In genomic region chr2:28980368-28981015, GRCh38 we compare ENCODE assay signal across 16 cellular contexts. TPM values are rescaled to one million over a fixed set of nuclear protein-coding genes. Genes with fewer than 3 reads are reported as not detected.
DNase-seq lines count a peak whose midpoint lies in the region; ATAC-seq, FAIRE-seq and TF ChIP-seq lines count a peak whose summit lies in the region.
"Had no signal": no experiment of that assay in that cellular context is flagged by ENCODE, and none has a peak within 500 bp of the region (broad histone marks: within the 10 kb centered on the region; RNA-seq: fewer than 3 reads in every experiment).

No MANE protein-coding gene starts in this region.

- no peak overlapping the region for H4K91ac ChIP-seq in H1 (replicated peaks; ENCODE audit: insufficient read length, low read length)

- H2BK5ac ChIP-seq in H1 (ENCODE audit: low read depth, low read length) = no peak overlapping the region

- no peaks in the 10 kb centered on the region for H3K27me3 Mint-ChIP-seq in MCF 10A (ENCODE audit: insufficient read depth, unreplicated experiment)
- H3K27me3 Mint-ChIP-seq: activated CD4-positive, alpha-beta memory T cell treated with anti-CD3 and anti-CD28 coated beads for 36 hours had no signal

- no peak overlapping the region for H3K56ac ChIP-seq in H1 (replicated peaks; ENCODE audit: insufficient read length, low read depth, low read length)

- H2BK15ac ChIP-seq in H1 (ENCODE audit: low read length) = no peak overlapping the region

- H3K18ac ChIP-seq in H1 (ENCODE audit: extremely low read depth, low read length) = no peak overlapping the region

- no peak overlapping the region for H3K4ac ChIP-seq in H1 (replicated peaks; ENCODE audit: insufficient read length, low read depth, low read length)

- no TSS peak for BruUV-seq in MCF 10A (replicated peaks; lab: Mats Ljungman, UMichigan)

- H2AFZ ChIP-seq in H1 (ENCODE audit: low read length) = no peak overlapping the region

- H3K4me2 ChIP-seq in H1 (ENCODE audit: insufficient read depth in 1 of 2, low read depth in 2 of 2, low read length in 2 of 2) = no peak overlapping the region
- H3K4me2 ChIP-seq: KMS-11 had no signal

- H3K9me3 ChIP-seq in breast epithelium (no peaks in the 10 kb centered on the region), H1 (ENCODE audit: insufficient read depth in 2 of 2, low read depth in 1 of 2, low read length in 1 of 2) (no peaks in the 10 kb centered on the region), lower lobe of right lung (no peaks in the 10 kb centered on the region), stomach (no peaks in the 10 kb centered on the region)

- peak overlapping the region; percentile 23 to 26 for H3K27ac ChIP-seq in breast epithelium
- no peak overlapping the region for H3K27ac ChIP-seq in H1 (ENCODE audit: low read depth, low read length)
- H3K27ac ChIP-seq in lower lobe of right lung = peak overlapping the region; percentile 77
- H3K27ac ChIP-seq in stomach = peak overlapping the region; percentile 16 to 71 (median 67)
- H3K27ac ChIP-seq: KMS-11 had no signal

- no peaks in the 10 kb centered on the region for H3K27me3 ChIP-seq in breast epithelium
- no peaks in the 10 kb centered on the region for H3K27me3 ChIP-seq in H1 (replicated peaks in 1 of 4; ENCODE audit: control insufficient read depth in 3 of 4, extremely low read depth in 1 of 4, insufficient read depth in 3 of 4, low read length in 3 of 4)
- no peaks in the 10 kb centered on the region for H3K27me3 ChIP-seq in lower lobe of right lung (ENCODE audit: low read depth)
- H3K27me3 ChIP-seq in stomach = no peaks in the 10 kb centered on the region

- no peak overlapping the region for H2BK20ac ChIP-seq in H1 (ENCODE audit: low read length)

- TF ChIP-seq EP300 in H1 (IDR thresholded peaks at IDR 0.05; ENCODE audit: borderline replicate concordance in 1 of 2, low read depth in 2 of 2, low read length in 2 of 2) (no peak), stomach (IDR thresholded peaks at IDR 0.05) (no peak)

- H3K4me3 ChIP-seq in breast epithelium (no peak overlapping the region), H1 (ENCODE audit: extremely low read depth in 1 of 4, insufficient read depth in 2 of 4, low read depth in 3 of 4, low read length in 4 of 4) (no peak overlapping the region), lower lobe of right lung (no peak overlapping the region), stomach (no peak overlapping the region)

- no peaks in the 10 kb centered on the region for H3K79me1 ChIP-seq in H1 (ENCODE audit: low read depth, low read length)

- no peak for DNase-seq in breast epithelium (ENCODE audit: low spot score in 2 of 2)
- DNase-seq in MCF 10A (ENCODE audit: unreplicated experiment) = no peak
- no peak for DNase-seq in H1 (ENCODE audit: low read depth in 1 of 2, low spot score in 2 of 2)
- no peak for DNase-seq in lower lobe of right lung
- DNase-seq in stomach = no peak
- no peak for DNase-seq in sciatic nerve (ENCODE audit: low spot score)
- DNase-seq in activated naive CD4-positive, alpha-beta T cell (lab: John Stamatoyannopoulos, UW) = no peak
- no peak for DNase-seq in HPDE6-E6E7 (ENCODE audit: extremely low spot score)
- DNase-seq: activated B cell treated with CpG ODN at 0.5 μM for 24 hours; activated CD4-positive, alpha-beta memory T cell treated with anti-CD3 and anti-CD28 coated beads for 36 hours; HCEC 1CT; NCI-H187; NCI-H748 treated with DMSO at 0.1 percent for 48 hours; stimulated activated CD4-positive, alpha-beta T cell treated with anti-CD3 and anti-CD28 coated beads, Interleukin-15, amount 100 ng/mL, for 24 hours had no signal

- FAIRE-seq in H1 (lab: Jason Lieb, UNC) = no peak
- FAIRE-seq: bronchial epithelial cell had no signal

- no peak overlapping the region for H2BK120ac ChIP-seq in H1 (replicated peaks; ENCODE audit: low read depth, low read length)

- intact Hi-C loops in breast epithelium (cut with DNase I; ENCODE audit: low total_unique reads) (no loop called here), MCF 10A (cut with micrococcal nuclease) (no loop called here), lower lobe of right lung (cut with DNase I) (no loop called here), stomach (cut with DNase I; ENCODE audit: low total_unique reads) (no loop called here), sciatic nerve (cut with DNase I) (no loop called here)

- no peaks in the 10 kb centered on the region for H4K20me1 ChIP-seq in H1 (replicated peaks in 1 of 2; ENCODE audit: control insufficient read depth in 1 of 2, insufficient read depth in 2 of 2, low read length in 2 of 2)

- POLR2A ChIA-PET in MCF 10A (lab: Yijun Ruan, JAX) (interaction anchor here (1.6 kb wide), 1 partner anchor 11 kb away, joined by 4 read pairs; no protein-coding TSS in a partner anchor), H1 (lab: Charles Lee; ENCODE audit: partially characterized antibody) (interaction anchor here (1.3 kb wide), 1 partner anchor 35 kb away, joined by 3 read pairs; no protein-coding TSS in a partner anchor)

- H3K36me3 Mint-ChIP-seq in MCF 10A (ENCODE audit: insufficient read depth, unreplicated experiment) = peaks cover 6% of the 10 kb centered on the region
- H3K36me3 Mint-ChIP-seq: activated CD4-positive, alpha-beta memory T cell treated with anti-CD3 and anti-CD28 coated beads for 36 hours had no signal

- H3K23me2 ChIP-seq in H1 (ENCODE audit: low read depth, low read length) = no peaks in the 10 kb centered on the region

- H2AK5ac ChIP-seq in H1 (ENCODE audit: low read depth, low read length) = no peak overlapping the region

- H3K4me1 ChIP-seq in breast epithelium (peaks cover 0 to 9% of the 10 kb centered on the region in 2 donors), H1 (replicated peaks in 1 of 4; ENCODE audit: control insufficient read depth in 3 of 4, insufficient read depth in 4 of 4, low read length in 3 of 4) (peaks cover 0 to 2% (median 0%) of the 10 kb centered on the region in 4 experiments; a peak in 2 of 7 replicates), lower lobe of right lung (peaks cover 16% of the 10 kb centered on the region), stomach (peaks cover 15 to 36% (median 18%) of the 10 kb centered on the region in 4 donors)

- H3K9me3 Mint-ChIP-seq in MCF 10A (ENCODE audit: unreplicated experiment) = no peaks in the 10 kb centered on the region
- H3K9me3 Mint-ChIP-seq: activated B cell treated with CpG ODN at 0.5 μM for 24 hours; activated CD4-positive, alpha-beta memory T cell treated with anti-CD3 and anti-CD28 coated beads for 36 hours had no signal

- H3K14ac ChIP-seq in H1 (ENCODE audit: insufficient read length) = no peak overlapping the region

- 88% methylated on average over 3 of the region's 3 CpGs; no CpG with 5 or more reads in 1 of the 2 experiments for WGBS in H1 (ENCODE audit: extremely low coverage in 1 of 2, insufficient coverage in 1 of 2, insufficient read length in 1 of 2, insufficient replicate concordance in 2 of 2, low coverage in 1 of 2, low lambda C conversion rate in 2 of 2, missing lambda C conversion rate in 1 of 2), 2 experiments
- 31 to 88% (median 86%) methylated on average over 3 of the region's 3 CpGs for WGBS in stomach, 5 donors

- no peak overlapping the region for H3K9ac ChIP-seq in H1 (replicated peaks in 1 of 4; ENCODE audit: extremely low read depth in 1 of 4, low read depth in 3 of 4, low read length in 3 of 4)
- H3K9ac ChIP-seq: KMS-11 had no signal

- CTCF ChIA-PET in MCF 10A (lab: Yijun Ruan, JAX) = no interaction called here
- CTCF ChIA-PET in H1 (lab: Charles Lee; ENCODE audit: partially characterized antibody) = interaction anchor here (0.6 to 2.0 kb wide), 4 partner anchors 8 to 221 kb away, joined by 3 to 7 read pairs (median 4); no protein-coding TSS in a partner anchor

- ATAC-seq in lower lobe of right lung (no peak), sciatic nerve (no peak)

- no peak overlapping the region for H4K5ac ChIP-seq in H1 (ENCODE audit: insufficient read length, low read depth, low read length)

- peaks cover 7% of the 10 kb centered on the region for H3K4me1 Mint-ChIP-seq in MCF 10A (ENCODE audit: insufficient read depth, unreplicated experiment)
- H3K4me1 Mint-ChIP-seq: activated B cell treated with CpG ODN at 0.5 μM for 24 hours had no signal

- peak overlapping the region; percentile 75 for H4K8ac ChIP-seq in H1 (ENCODE audit: extremely low read depth, insufficient read depth, low read length)

- TF ChIP-seq CTCF in breast epithelium (IDR thresholded peaks at IDR 0.05) (no peak), MCF 10A (IDR thresholded peaks at IDR 0.05; ENCODE audit: unreplicated experiment) (no peak), H1 (IDR thresholded peaks at IDR 0.05; ENCODE audit: control extremely low read depth in 1 of 3, insufficient read depth in 1 of 3, low read depth in 1 of 3, low read length in 3 of 3) (no peak), lower lobe of right lung (IDR thresholded peaks at IDR 0.05) (no peak), stomach (IDR thresholded peaks at IDR 0.05) (no peak)

- no peak for TF ChIP-seq RAD21 in H1 (IDR thresholded peaks at IDR 0.05 in 1 of 2, conservative IDR thresholded peaks at IDR 0.05 in 1 of 2; ENCODE audit: low read depth in 2 of 2, low read length in 2 of 2)

- H3K27ac Mint-ChIP-seq in MCF 10A (ENCODE audit: low read depth, unreplicated experiment) = no peak overlapping the region
- H3K27ac Mint-ChIP-seq: activated B cell treated with CpG ODN at 0.5 μM for 24 hours; activated CD4-positive, alpha-beta memory T cell treated with anti-CD3 and anti-CD28 coated beads for 36 hours had no signal

- H3K4me3 Mint-ChIP-seq in MCF 10A (ENCODE audit: unreplicated experiment) = no peak overlapping the region
- H3K4me3 Mint-ChIP-seq: activated B cell treated with CpG ODN at 0.5 μM for 24 hours; activated CD4-positive, alpha-beta memory T cell treated with anti-CD3 and anti-CD28 coated beads for 36 hours had no signal

- no peak overlapping the region for H2BK12ac ChIP-seq in H1 (ENCODE audit: low read depth, low read length)

- no peak overlapping the region for H3K23ac ChIP-seq in H1 (ENCODE audit: insufficient read length)

- no peaks in the 10 kb centered on the region for H3K79me2 ChIP-seq in H1 (ENCODE audit: control insufficient read depth in 1 of 2, insufficient read depth in 2 of 2, low read length in 2 of 2)

- TF ChIP-seq POLR2A in breast epithelium (IDR thresholded peaks at IDR 0.05) (no peak), H1 (IDR thresholded peaks at IDR 0.05; ENCODE audit: control extremely low read depth in 1 of 2, low read depth in 2 of 2, low read length in 2 of 2) (no peak), stomach (IDR thresholded peaks at IDR 0.05) (no peak)

- H3K36me3 ChIP-seq in breast epithelium (no peaks in the 10 kb centered on the region), H1 (ENCODE audit: control insufficient read depth in 2 of 4, insufficient read depth in 4 of 4, low read length in 3 of 4) (no peaks in the 10 kb centered on the region), lower lobe of right lung (no peaks in the 10 kb centered on the region), stomach (no peaks in the 10 kb centered on the region)

RNA-seq across cellular contexts. Expression of gene TOGARAM2, which starts 0.6 kb away (rescaled TPM):
- total RNA-seq in breast epithelium (1 to 10 TPM in 1 of 3 donors, under 1 TPM in 2; 0.15 to 2.7 (median 0.33) TPM), MCF 10A (2022) (0.16 TPM in 1 of 2 replicates, not detected in the other), lower lobe of right lung (15.4 TPM), stomach (1 to 10 TPM in 2 of 5 donors, under 1 TPM in 2, not detected in 1; 0.43 to 3.5 (median 1.00) TPM), sciatic nerve (5.3 TPM)
- total RNA-seq in H1 (2021; fragmentation: NEBNext Ultra II Directional; extraction: Animal tissue kit (Norgen Biotek cat#: 25700)) = 0.59 and 1.4 TPM in 2 replicates
- polyA plus RNA-seq in H1 (2011; rRNA removed) (0.42 and 0.63 TPM in 2 replicates), stomach (1 to 10 TPM in 1 of 3 donors, under 1 TPM in 2; 0.56 to 1.2 (median 0.80) TPM)
- polyA plus RNA-seq in H1 (2011; cell fraction: cytosol; rRNA removed) = 0.67 TPM
- polyA plus RNA-seq in H1 (2011; cell fraction: nucleus; rRNA removed) = 2.0 TPM
- polyA plus RNA-seq in H1 (2012, experiment 1 of 2) = 0.48 to 0.59 TPM (median 0.49 TPM) in 4 replicates
- 0.37 TPM for polyA plus RNA-seq in H1 (2012, experiment 2 of 2)
- polyA plus RNA-seq in H1 (2013, experiment 1 of 2) = 0.28 TPM
- 0.40 TPM for polyA plus RNA-seq in H1 (2013, experiment 2 of 2)
- 0.16 and 0.41 TPM in 2 replicates for polyA minus RNA-seq in H1 (2011; rRNA and poly(A)+ RNA removed)
- 0.66 TPM for polyA minus RNA-seq in H1 (2011; cell fraction: cytosol; rRNA and poly(A)+ RNA removed)
- 0.90 TPM for polyA minus RNA-seq in H1 (2011; cell fraction: nucleus; rRNA and poly(A)+ RNA removed)
- total RNA-seq: activated B cell treated with CpG ODN at 0.5 μM for 24 hours, bronchial epithelial cell had no signal
